ENCODE assay signal across 23 cellular contexts in genomic region chr1:168729405-168729802, GRCh38. TPM values are rescaled to one million over a fixed set of nuclear protein-coding genes. Genes with fewer than 3 reads are reported as not detected.
"Had no signal": no experiment of that assay in that cellular context is flagged by ENCODE, and none has a peak within 500 bp of the region (broad histone marks: within the 10 kb centered on the region; RNA-seq: fewer than 3 reads in every experiment).

No MANE protein-coding gene starts in this region.

- H2AFZ ChIP-seq: hepatocyte had no signal

- H3K79me2 ChIP-seq: hepatocyte had no signal

- H3K36me3 ChIP-seq: brain microvascular endothelial cell, prostate gland, vagina had no signal

- H3K9me2 ChIP-seq: SK-N-SH had no signal

- H3K9me3 ChIP-seq: prostate gland, SK-N-SH, vagina had no signal

- H3K9ac ChIP-seq: SK-N-SH had no signal

- ATAC-seq: activated CD8-positive, alpha-beta memory T cell treated with anti-CD3 and anti-CD28 coated beads, Interleukin-2, amount 10 ng/mL, durations not matched to agents 7 days and 5 days; left colon had no signal

- H3K4me1 ChIP-seq: prostate gland, vagina had no signal

- H3K27ac ChIP-seq: brain microvascular endothelial cell, prostate gland, vagina had no signal

- H3K36me3 Mint-ChIP-seq: activated CD8-positive, alpha-beta memory T cell treated with anti-CD3 and anti-CD28 coated beads, Interleukin-2, amount 10 ng/mL, durations not matched to agents 7 days and 5 days had no signal

- H3K4me3 Mint-ChIP-seq: activated B cell treated with CpG ODN at 0.5 μM for 24 hours; activated CD4-positive, alpha-beta memory T cell treated with anti-CD3 and anti-CD28 coated beads, Interleukin-2, amount 10 ng/mL, durations not matched to agents 7 days and 5 days; activated CD8-positive, alpha-beta memory T cell treated with anti-CD3 and anti-CD28 coated beads, Interleukin-2, amount 10 ng/mL, durations not matched to agents 7 days and 5 days; central memory CD8-positive, alpha-beta T cell; T-helper 2 cell treated with Interferon-gamma antibody and Interleukin-4, amounts not matched to agents 5 μg/mL and 100 μg/mL, for 36 hours had no signal

- H3K4me1 Mint-ChIP-seq: activated B cell treated with CpG ODN at 0.5 μM for 24 hours; activated CD4-positive, alpha-beta memory T cell treated with anti-CD3 and anti-CD28 coated beads, Interleukin-2, amount 10 ng/mL, durations not matched to agents 7 days and 5 days; activated CD8-positive, alpha-beta memory T cell treated with anti-CD3 and anti-CD28 coated beads, Interleukin-2, amount 10 ng/mL, durations not matched to agents 7 days and 5 days; central memory CD8-positive, alpha-beta T cell had no signal

- DNase-seq: activated B cell treated with CpG ODN at 0.5 μM for 24 hours; activated CD4-positive, alpha-beta memory T cell treated with anti-CD3 and anti-CD28 coated beads, Interleukin-2, amount 10 ng/mL, durations not matched to agents 7 days and 5 days; activated CD4-positive, alpha-beta T cell treated with anti-CD3 and anti-CD28 coated beads for 4 hours; activated CD8-positive, alpha-beta memory T cell treated with anti-CD3 and anti-CD28 coated beads, Interleukin-2, amount 10 ng/mL, durations not matched to agents 7 days and 5 days; activated naive CD4-positive, alpha-beta T cell; anterior cingulate cortex; brain microvascular endothelial cell; cortex of kidney; left colon; stimulated activated CD4-positive, alpha-beta T cell treated with anti-CD3 and anti-CD28 coated beads, Interleukin-12 subunit alpha, Interleukin-12 subunit beta, amount 100 ng/mL, for 4 hours; stimulated activated CD4-positive, alpha-beta T cell treated with anti-CD3 and anti-CD28 coated beads, Interleukin-1b, Interleukin-23, amount 100 ng/mL, for 48 hours; stimulated activated CD8-positive, alpha-beta memory T cell treated with anti-CD3 and anti-CD28 coated beads, Interleukin-4, amount 100 ng/mL, for 48 hours; stimulated activated naive CD4-positive, alpha-beta T cell treated with Interleukin-2 at 50 U/mL for 16 hours; substantia nigra had no signal

- H3K9me3 Mint-ChIP-seq: activated B cell treated with CpG ODN at 0.5 μM for 24 hours; activated CD4-positive, alpha-beta memory T cell treated with anti-CD3 and anti-CD28 coated beads, Interleukin-2, amount 10 ng/mL, durations not matched to agents 7 days and 5 days; central memory CD8-positive, alpha-beta T cell; T-helper 2 cell treated with Interferon-gamma antibody and Interleukin-4, amounts not matched to agents 5 μg/mL and 100 μg/mL, for 36 hours had no signal

- H3K4me3 ChIP-seq: hepatocyte, lung, prostate gland had no signal

- H3K4me2 ChIP-seq: SK-N-SH had no signal

- H3K27me3 Mint-ChIP-seq: activated CD8-positive, alpha-beta memory T cell treated with anti-CD3 and anti-CD28 coated beads, Interleukin-2, amount 10 ng/mL, durations not matched to agents 7 days and 5 days had no signal

- H3K27me3 ChIP-seq: brain microvascular endothelial cell, hepatocyte, vagina had no signal

- H3K27ac Mint-ChIP-seq: activated B cell treated with CpG ODN at 0.5 μM for 24 hours; activated CD4-positive, alpha-beta memory T cell treated with anti-CD3 and anti-CD28 coated beads, Interleukin-2, amount 10 ng/mL, durations not matched to agents 7 days and 5 days; activated CD8-positive, alpha-beta memory T cell treated with anti-CD3 and anti-CD28 coated beads, Interleukin-2, amount 10 ng/mL, durations not matched to agents 7 days and 5 days; T-helper 2 cell treated with Interferon-gamma antibody and Interleukin-4, amounts not matched to agents 5 μg/mL and 100 μg/mL, for 36 hours had no signal

RNA-seq across cellular contexts. Expression of gene DPT, which starts 0.4 kb away (rescaled TPM):
- total RNA-seq: activated B cell treated with CpG ODN at 0.5 μM for 24 hours; activated CD4-positive, alpha-beta memory T cell treated with anti-CD3 and anti-CD28 coated beads, Interleukin-2, amount 10 ng/mL, durations not matched to agents 7 days and 5 days; activated CD8-positive, alpha-beta memory T cell treated with anti-CD3 and anti-CD28 coated beads, Interleukin-2, amount 10 ng/mL, durations not matched to agents 7 days and 5 days; myocyte had no signal
- polyA plus RNA-seq: neural cell had no signal
